Comparison of ENCODE assay signal across 26 cellular contexts in genomic region chr1:197695961-197696360, GRCh38.
A peak's percentile ranks its signal among the peaks of the same experiment; 100 is the strongest.
DNase-seq lines count a peak whose midpoint lies in the region; ATAC-seq, FAIRE-seq and TF ChIP-seq lines count a peak whose summit lies in the region.
"Had no signal": no experiment of that assay in that cellular context is flagged by ENCODE, and none has a peak within 500 bp of the region (broad histone marks: within the 10 kb centered on the region; RNA-seq: fewer than 3 reads in every experiment).

No MANE protein-coding gene starts in this region.

- H3T11ph ChIP-seq in H9 (ENCODE audit: low read length), result no peak overlapping the region

- H3K56ac ChIP-seq in H9 (ENCODE audit: insufficient read length, low read depth, low read length), result no peak overlapping the region

- DNase-seq in A549 (ENCODE audit: low read depth in 1 of 2, low spot score in 1 of 2), result no peak
- peak; percentile 38 for DNase-seq in MG63
- DNase-seq in astrocyte of the spinal cord (ENCODE audit: low read depth, low spot score), result peak; percentile 23
- DNase-seq in fibroblast of the aortic adventitia (ENCODE audit: low read depth), result peak; percentile 50
- no peak for DNase-seq in mesothelial cell of epicardium (ENCODE audit: low spot score in 2 of 2, unreplicated experiment in 2 of 2)
- no peak for DNase-seq in H9
- DNase-seq in GM10266 (ENCODE audit: extremely low spot score), result no peak
- DNase-seq: activated B cell treated with CpG ODN at 0.5 μM for 24 hours; activated CD4-positive, alpha-beta T cell treated with anti-CD3 and anti-CD28 coated beads, Interleukin-2, amount 50 U/mL, for 4 hours; activated naive CD4-positive, alpha-beta T cell treated with anti-CD3 and anti-CD28 coated beads, Interleukin-2, amount 50 U/mL, for 16 hours; amygdala; caudate nucleus; CD8-positive, alpha-beta T cell; esophagus squamous epithelium; glutamatergic neuron; HCEC 1CT; KBM-7; NCI-H1417; NCI-H2029 treated with DMSO at 0.1 percent for 48 hours; Right ventricle myocardium superior; stimulated activated naive CD8-positive, alpha-beta T cell treated with anti-CD3 and anti-CD28 coated beads, Interleukin-15, amount 100 ng/mL, for 72 hours; tibial artery had no signal

- H3K14ac ChIP-seq in H9 (ENCODE audit: insufficient read depth, low read length), result no peak overlapping the region

- no peak for TF ChIP-seq EP300 in A549 (IDR thresholded peaks at IDR 0.05)

- no peak overlapping the region for H3K23ac ChIP-seq in H9 (ENCODE audit: insufficient read length, low read depth, low read length)

- no peak overlapping the region for H2AK5ac ChIP-seq in H9 (ENCODE audit: insufficient read length, low read length)

- TF ChIP-seq POLR2A in A549 (IDR thresholded peaks at IDR 0.05; ENCODE audit: low read length), result no peak

- no peak overlapping the region for H4K5ac ChIP-seq in H9 (ENCODE audit: insufficient read length, low read depth, low read length)

- no peak overlapping the region for H4K91ac ChIP-seq in H9 (ENCODE audit: insufficient read length, low read depth, low read length)

- H3K4ac ChIP-seq in H9 (ENCODE audit: low read depth, low read length), result no peak overlapping the region

- H2BK5ac ChIP-seq in H9 (ENCODE audit: insufficient read length, low read length), result no peak overlapping the region

- no peaks in the 10 kb centered on the region for H3K23me2 ChIP-seq in H9 (ENCODE audit: insufficient read length, low read depth, low read length, poor library complexity, severe bottlenecking)

- H4K8ac ChIP-seq in H9 (replicated peaks; ENCODE audit: insufficient read length, low read depth, low read length), result no peak overlapping the region

- H2BK20ac ChIP-seq in H9 (ENCODE audit: low read depth, low read length, poor library complexity, severe bottlenecking), result no peak overlapping the region

- H3K4me3 ChIP-seq in A549 (no peak overlapping the region), MG63 (no peak overlapping the region), astrocyte of the spinal cord (ENCODE audit: low read depth, low read length) (no peak overlapping the region), fibroblast of the aortic adventitia (ENCODE audit: low read depth, low read length) (no peak overlapping the region)
- H3K4me3 ChIP-seq: esophagus squamous epithelium, tibial artery had no signal

- CTCF ChIA-PET in A549 (lab: Yijun Ruan, JAX), result no interaction called here

- TF ChIP-seq CTCF in A549 (IDR thresholded peaks at IDR 0.05) (no peak), astrocyte of the spinal cord (IDR thresholded peaks at IDR 0.05; ENCODE audit: low read depth, low read length) (no peak), fibroblast of the aortic adventitia (IDR thresholded peaks at IDR 0.05; ENCODE audit: insufficient read depth, low read length) (no peak), mesothelial cell of epicardium (IDR thresholded peaks at IDR 0.05; ENCODE audit: unreplicated experiment) (no peak), H9 (conservative IDR thresholded peaks at IDR 0.05) (no peak), GM10266 (IDR thresholded peaks at IDR 0.05; ENCODE audit: control insufficient read depth, insufficient read depth, low read depth, missing control alignments) (no peak)

- H3K4me2 ChIP-seq in A549 (peak overlapping the region; percentile 32; the same call in 2 of the 3 replicates), H9 (ENCODE audit: insufficient read depth, insufficient read length, low read length) (no peak overlapping the region)

- no peak overlapping the region for H3K9ac ChIP-seq in H9 (ENCODE audit: extremely low read depth, insufficient read length, low read length)

- ATAC-seq in A549 (no peak), HG03378 (IDR thresholded peaks at IDR 0.05; ENCODE audit: unreplicated experiment) (no peak)
- ATAC-seq: CD8-positive, alpha-beta T cell; natural killer cell treated with Interleukin-12 subunit alpha and Interleukin-12 subunit beta and Interleukin-15 and Interleukin-18, amount 100 ng/mL, for 72 hours; stimulated activated naive CD8-positive, alpha-beta T cell treated with anti-CD3 and anti-CD28 coated beads, Interleukin-15, amount 100 ng/mL, for 72 hours had no signal

- H3K9me3 Mint-ChIP-seq in mesothelial cell of epicardium, result peaks cover 31% of the 10 kb centered on the region
- H3K9me3 Mint-ChIP-seq in H9, result peaks cover 11 to 20% of the 10 kb centered on the region in 2 experiments
- H3K9me3 Mint-ChIP-seq: activated B cell treated with CpG ODN at 0.5 μM for 24 hours; activated T-helper 1 cell treated with anti-CD3 and anti-CD28 coated beads, Interleukin-12 subunit alpha, Interleukin-12 subunit beta, Interleukin-2, Interleukin-4 antibody, amounts not matched to agents 30 ng/mL and 10 ng/mL and 1 ng/mL, durations not matched to agents 14 hours and 24 hours and 36 hours had no signal

- H2BK15ac ChIP-seq in H9 (ENCODE audit: low read depth, low read length), result no peak overlapping the region

- H4K20me1 ChIP-seq in H9 (ENCODE audit: control insufficient read depth, insufficient read depth, insufficient read length), result no peaks in the 10 kb centered on the region

- TF ChIP-seq RAD21 in A549 (conservative IDR thresholded peaks at IDR 0.05 in 1 of 2, IDR thresholded peaks at IDR 0.05 in 1 of 2), result no peak

- peaks cover 19% of the 10 kb centered on the region for H3K36me3 Mint-ChIP-seq in mesothelial cell of epicardium
- peaks cover 10 to 23% (median 13%) of the 10 kb centered on the region in 3 experiments; a peak in 6 of 7 replicates for H3K36me3 Mint-ChIP-seq in H9 (ENCODE audit: insufficient read depth in 1 of 3, low read depth in 3 of 3)
- H3K36me3 Mint-ChIP-seq: natural killer cell treated with Interleukin-12 subunit alpha and Interleukin-12 subunit beta and Interleukin-15 and Interleukin-18, amount 100 ng/mL, for 72 hours had no signal

- H3K4me1 Mint-ChIP-seq in mesothelial cell of epicardium, result peaks cover 23% of the 10 kb centered on the region
- peaks cover 10 to 21% of the 10 kb centered on the region in 2 experiments for H3K4me1 Mint-ChIP-seq in H9

- H3K27me3 ChIP-seq in MG63 (no peaks in the 10 kb centered on the region), H9 (ENCODE audit: insufficient read depth, low read length) (no peaks in the 10 kb centered on the region)
- H3K27me3 ChIP-seq: esophagus squamous epithelium, tibial artery had no signal

- in situ Hi-C loops in astrocyte of the spinal cord (cut with HindIII; ENCODE audit: low sequenced_read_pairs), result no loop called here

- H3K36me3 ChIP-seq in MG63, result no peaks in the 10 kb centered on the region
- H3K36me3 ChIP-seq: esophagus squamous epithelium, tibial artery had no signal

- H3K79me2 ChIP-seq in H9 (ENCODE audit: insufficient read depth, low read length), result no peaks in the 10 kb centered on the region

- H3K4me3 Mint-ChIP-seq in mesothelial cell of epicardium (no peak overlapping the region), H9 (no peak overlapping the region)
- H3K4me3 Mint-ChIP-seq: activated B cell treated with CpG ODN at 0.5 μM for 24 hours; activated T-helper 1 cell treated with anti-CD3 and anti-CD28 coated beads, Interleukin-12 subunit alpha, Interleukin-12 subunit beta, Interleukin-2, Interleukin-4 antibody, amounts not matched to agents 30 ng/mL and 10 ng/mL and 1 ng/mL, durations not matched to agents 14 hours and 24 hours and 36 hours; CD8-positive, alpha-beta T cell; dendritic cell treated with granulocyte-macrophage colony-stimulating factor and Interleukin-4, amounts not matched to agents 40 ng/mL and 50 ng/mL, for 4 days; natural killer cell treated with Interleukin-12 subunit alpha and Interleukin-12 subunit beta and Interleukin-15 and Interleukin-18, amount 100 ng/mL, for 72 hours; stimulated activated naive CD8-positive, alpha-beta T cell treated with anti-CD3 and anti-CD28 coated beads, Interleukin-15, amount 100 ng/mL, for 72 hours had no signal

- POLR2A ChIA-PET in A549 (lab: Yijun Ruan, JAX), result no interaction called here

- H3K27ac ChIP-seq in A549 (no peak overlapping the region), H9 (ENCODE audit: insufficient read length, low read depth, low read length) (no peak overlapping the region)
- H3K27ac ChIP-seq: esophagus squamous epithelium, tibial artery had no signal

- H2BK12ac ChIP-seq in H9 (ENCODE audit: insufficient read length, low read depth, low read length), result no peak overlapping the region

- H3K9me3 ChIP-seq in A549, result no peaks in the 10 kb centered on the region
- H3K9me3 ChIP-seq in MG63, result no peaks in the 10 kb centered on the region; the same call in none of the 2 replicates
- no peaks in the 10 kb centered on the region for H3K9me3 ChIP-seq in H9 (ENCODE audit: control insufficient read depth, low read depth, low read length)
- H3K9me3 ChIP-seq: esophagus squamous epithelium, tibial artery had no signal

- no peaks in the 10 kb centered on the region for H3K79me1 ChIP-seq in H9 (ENCODE audit: insufficient read depth, low read depth, low read length, poor library complexity, severe bottlenecking)

- H3K4me1 ChIP-seq in A549 (peaks cover 18% of the 10 kb centered on the region; the same call in 2 of the 3 replicates), H9 (ENCODE audit: insufficient read depth, low read length) (no peaks in the 10 kb centered on the region)
- H3K4me1 ChIP-seq: esophagus squamous epithelium had no signal

- H3K27ac Mint-ChIP-seq in mesothelial cell of epicardium (no peak overlapping the region), H9 (no peak overlapping the region)
- H3K27ac Mint-ChIP-seq: activated B cell treated with CpG ODN at 0.5 μM for 24 hours; activated T-helper 1 cell treated with anti-CD3 and anti-CD28 coated beads, Interleukin-12 subunit alpha, Interleukin-12 subunit beta, Interleukin-2, Interleukin-4 antibody, amounts not matched to agents 30 ng/mL and 10 ng/mL and 1 ng/mL, durations not matched to agents 14 hours and 24 hours and 36 hours; CD8-positive, alpha-beta T cell; dendritic cell treated with granulocyte-macrophage colony-stimulating factor and Interleukin-4, amounts not matched to agents 40 ng/mL and 50 ng/mL, for 4 days; natural killer cell treated with Interleukin-12 subunit alpha and Interleukin-12 subunit beta and Interleukin-15 and Interleukin-18, amount 100 ng/mL, for 72 hours; stimulated activated naive CD8-positive, alpha-beta T cell treated with anti-CD3 and anti-CD28 coated beads, Interleukin-15, amount 100 ng/mL, for 72 hours had no signal

- H3K27me3 Mint-ChIP-seq in mesothelial cell of epicardium (ENCODE audit: low read depth), result no peaks in the 10 kb centered on the region
- H3K27me3 Mint-ChIP-seq in H9 (ENCODE audit: low read depth), result no peaks in the 10 kb centered on the region
- H3K27me3 Mint-ChIP-seq: activated B cell treated with CpG ODN at 0.5 μM for 24 hours; dendritic cell treated with granulocyte-macrophage colony-stimulating factor and Interleukin-4, amounts not matched to agents 40 ng/mL and 50 ng/mL, for 4 days; natural killer cell treated with Interleukin-12 subunit alpha and Interleukin-12 subunit beta and Interleukin-15 and Interleukin-18, amount 100 ng/mL, for 72 hours; stimulated activated naive CD8-positive, alpha-beta T cell treated with anti-CD3 and anti-CD28 coated beads, Interleukin-15, amount 100 ng/mL, for 72 hours had no signal

- H2AFZ ChIP-seq in H9 (ENCODE audit: low read length), result no peak overlapping the region

- FAIRE-seq in A549 (lab: Jason Lieb, UNC), result no peak

- no peak overlapping the region for H2BK120ac ChIP-seq in H9 (ENCODE audit: low read depth, low read length, poor library complexity, severe bottlenecking)

- no peak overlapping the region for H3K18ac ChIP-seq in H9 (ENCODE audit: insufficient read length, low read depth, low read length)

TF ChIP-seq in A549, 52 proteins besides CTCF, POLR2A, EP300 and RAD21:
- no peak for TF ChIP-seq ESRRA (IDR thresholded peaks at IDR 0.05; ENCODE audit: borderline replicate concordance, low read length)

Comparison
In these comparisons a context has a peak if more than half of its experiments do, and no peak if none do; other contexts are left out.
1. DNase-seq: peak in MG63 (single experiment), astrocyte of the spinal cord (single experiment) and fibroblast of the aortic adventitia (single experiment); none in A549 (0 of 2), mesothelial cell of epicardium (0 of 2), H9 (single experiment) and GM10266 (single experiment).